22 cellular contexts compared by ENCODE assay signal in the genomic region with DNA sequence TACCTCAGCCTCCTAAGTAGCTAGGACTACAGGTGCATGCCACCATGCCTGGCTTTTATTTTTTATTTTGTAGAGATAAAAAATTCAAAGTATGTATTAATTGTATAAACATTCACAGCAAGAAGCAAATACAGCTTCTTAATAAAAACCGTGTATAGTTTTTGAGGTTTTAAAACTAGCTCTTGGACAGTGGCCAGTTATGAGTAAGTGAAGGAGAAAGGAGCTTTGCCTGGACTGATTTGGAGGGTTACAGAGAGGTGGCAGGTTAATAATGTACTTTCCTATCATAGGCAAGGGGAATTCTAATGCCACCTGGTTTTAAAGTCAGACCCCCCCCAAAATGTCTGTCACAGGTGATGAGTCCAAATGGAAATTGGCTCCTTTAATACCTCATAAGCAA. TPM values are rescaled to one million over a fixed set of nuclear protein-coding genes. Genes with fewer than 3 reads are reported as not detected.
A peak's percentile ranks its signal among the peaks of the same experiment; 100 is the strongest.
DNase-seq lines count a peak whose midpoint lies in the region; ATAC-seq and TF ChIP-seq lines count a peak whose summit lies in the region.
"Had no signal": no experiment of that assay in that cellular context is flagged by ENCODE, and none has a peak within 500 bp of the region (broad histone marks: within the 10 kb centered on the region; RNA-seq: fewer than 3 reads in every experiment).

No MANE protein-coding gene starts in this region.

- DNase-seq in AG10803 (ENCODE audit: low read depth) (peak; percentile 33), Karpas-422 (no peak), astrocyte of the hippocampus (ENCODE audit: low read depth, low spot score) (peak; percentile 44), glomerular visceral epithelial cell (ENCODE audit: extremely low spot score) (peak; percentile 58), SKM-1 treated with dmso at 0.1 percent for 144 hours (lab: John Stamatoyannopoulos, UW; ENCODE audit: unreplicated experiment) (no peak), HUDEP-2 (lab: John Stamatoyannopoulos, UW; ENCODE audit: unreplicated experiment in 76 of 76) (no peak), NCI-H2196 treated with DMSO at 0.1 percent for 48 hours (lab: John Stamatoyannopoulos, UW; ENCODE audit: unreplicated experiment) (no peak)
- no peak for DNase-seq in activated CD8-positive, alpha-beta T cell treated with anti-CD3 and anti-CD28 coated beads for 36 hours
- DNase-seq: activated CD4-positive, alpha-beta T cell treated with anti-CD3 and anti-CD28 coated beads, Interleukin-2, amount 10 ng/mL, durations not matched to agents 7 days and 5 days; activated naive CD4-positive, alpha-beta T cell treated with anti-CD3 and anti-CD28 coated beads, Interleukin-2, amount 50 U/mL, for 16 hours; GF-D8; hypothalamus; KG1; NCI-H1417; NCI-H774; nucleus accumbens; right cardiac atrium; stomach had no signal

- no peaks in the 10 kb centered on the region for H3K27me3 Mint-ChIP-seq in activated CD8-positive, alpha-beta T cell treated with anti-CD3 and anti-CD28 coated beads for 36 hours
- H3K27me3 Mint-ChIP-seq: activated CD4-positive, alpha-beta T cell treated with anti-CD3 and anti-CD28 coated beads, Interleukin-2, amount 10 ng/mL, durations not matched to agents 7 days and 5 days had no signal

- peaks cover 19% of the 10 kb centered on the region for H3K36me3 Mint-ChIP-seq in activated CD8-positive, alpha-beta T cell treated with anti-CD3 and anti-CD28 coated beads for 36 hours (ENCODE audit: low read depth)

- no peak overlapping the region for H3K9ac ChIP-seq in Karpas-422 (ENCODE audit: low read length)

- no peaks in the 10 kb centered on the region for H4K20me1 ChIP-seq in Karpas-422 (ENCODE audit: insufficient read depth, low read depth, low read length)

- no peak for ATAC-seq in activated CD8-positive, alpha-beta T cell treated with anti-CD3 and anti-CD28 coated beads for 36 hours
- ATAC-seq: Panc1, right cardiac atrium had no signal

- POLR2A ChIA-PET in activated CD8-positive, alpha-beta T cell treated with anti-CD3 and anti-CD28 coated beads for 36 hours (lab: Charles Lee): interaction anchor here (0.8 to 1.2 kb wide), 2 partner anchors 10 to 15 kb away, joined by 3 read pairs; no protein-coding TSS in a partner anchor

- peaks cover 26% of the 10 kb centered on the region; the same call in 1 of the 2 replicates for H3K36me3 ChIP-seq in Karpas-422 (ENCODE audit: insufficient read depth, low read length)
- H3K36me3 ChIP-seq: esophagus muscularis mucosa had no signal

- intact Hi-C loops in activated CD8-positive, alpha-beta T cell treated with anti-CD3 and anti-CD28 coated beads for 36 hours (cut with micrococcal nuclease): no loop called here

- no peak overlapping the region for H2AFZ ChIP-seq in Karpas-422 (ENCODE audit: low read length)

- no peak for TF ChIP-seq CTCF in AG10803 (conservative IDR thresholded peaks at IDR 0.05; ENCODE audit: low read length)
- no peak for TF ChIP-seq CTCF in activated CD8-positive, alpha-beta T cell treated with anti-CD3 and anti-CD28 coated beads for 36 hours (IDR thresholded peaks at IDR 0.05)

- peaks cover 58% of the 10 kb centered on the region for H3K4me1 Mint-ChIP-seq in activated CD8-positive, alpha-beta T cell treated with anti-CD3 and anti-CD28 coated beads for 36 hours (ENCODE audit: low read depth)

- no peaks in the 10 kb centered on the region for H3K9me2 ChIP-seq in Karpas-422 (replicated peaks; ENCODE audit: insufficient read depth, low read length)

- CTCF ChIA-PET in activated CD8-positive, alpha-beta T cell treated with anti-CD3 and anti-CD28 coated beads for 36 hours (lab: Charles Lee): interaction anchor here (1.1 to 2.2 kb wide), 5 partner anchors 10 to 52 kb away, joined by 3 to 6 read pairs (median 5); no protein-coding TSS in a partner anchor

- no peak overlapping the region for H3K27ac Mint-ChIP-seq in activated CD8-positive, alpha-beta T cell treated with anti-CD3 and anti-CD28 coated beads for 36 hours
- H3K27ac Mint-ChIP-seq: activated CD4-positive, alpha-beta T cell treated with anti-CD3 and anti-CD28 coated beads, Interleukin-2, amount 10 ng/mL, durations not matched to agents 7 days and 5 days had no signal

- peak overlapping the region; percentile 80 for H3K4me2 ChIP-seq in Karpas-422 (ENCODE audit: low read depth, low read length, poor library complexity, severe bottlenecking)

- H3K4me3 ChIP-seq in AG10803 (ENCODE audit: low read length) (no peak overlapping the region), Karpas-422 (ENCODE audit: low read length) (no peak overlapping the region)
- H3K4me3 ChIP-seq: cardiac muscle cell, esophagus muscularis mucosa, stomach had no signal

- peaks cover 2% of the 10 kb centered on the region for H3K9me3 Mint-ChIP-seq in activated CD8-positive, alpha-beta T cell treated with anti-CD3 and anti-CD28 coated beads for 36 hours

- H3K9me3 ChIP-seq in Karpas-422 (ENCODE audit: low read length): no peaks in the 10 kb centered on the region
- H3K9me3 ChIP-seq: esophagus muscularis mucosa, stomach had no signal

- H3K4me3 Mint-ChIP-seq in activated CD8-positive, alpha-beta T cell treated with anti-CD3 and anti-CD28 coated beads for 36 hours: no peak overlapping the region
- H3K4me3 Mint-ChIP-seq: activated CD4-positive, alpha-beta T cell treated with anti-CD3 and anti-CD28 coated beads, Interleukin-2, amount 10 ng/mL, durations not matched to agents 7 days and 5 days had no signal

- H3K27ac ChIP-seq in Karpas-422 (ENCODE audit: low read length): peak overlapping the region; percentile 96
- H3K27ac ChIP-seq: cardiac muscle cell, esophagus muscularis mucosa, HL-60, stomach had no signal

- peaks cover 100% of the 10 kb centered on the region for H3K79me2 ChIP-seq in Karpas-422 (ENCODE audit: low read length)

- H3K27me3 ChIP-seq in Karpas-422 (ENCODE audit: low read length): no peaks in the 10 kb centered on the region
- H3K27me3 ChIP-seq: cardiac muscle cell, esophagus muscularis mucosa, stomach had no signal

- H3K4me1 ChIP-seq in Karpas-422 (ENCODE audit: low read length): peaks cover 82% of the 10 kb centered on the region

RNA-seq across cellular contexts. Expression of gene ZNRF2, which starts 43.4 kb away (rescaled TPM):
- 43.0 and 45.3 TPM in 2 replicates for total RNA-seq in Karpas-422 (2014; rRNA removed; shearing (Covaris generic); ENCODE audit: low replicate concordance)
- total RNA-seq in activated CD8-positive, alpha-beta T cell treated with anti-CD3 and anti-CD28 coated beads for 36 hours: 1 to 10 TPM; 8.9 to 9.7 TPM

Comparison
In these comparisons a context has a peak if more than half of its experiments do, and no peak if none do; other contexts are left out.
1. DNase-seq: peak in AG10803 (single experiment), astrocyte of the hippocampus (single experiment) and glomerular visceral epithelial cell (single experiment); none in Karpas-422 (single experiment), SKM-1 treated with dmso at 0.1 percent for 144 hours (single experiment), HUDEP-2 (0 of 76), activated CD8-positive, alpha-beta T cell treated with anti-CD3 and anti-CD28 coated beads for 36 hours (single experiment) and NCI-H2196 treated with DMSO at 0.1 percent for 48 hours (single experiment).